16 cellular contexts compared by ENCODE assay signal in genomic region chr4:1105067-1105466, GRCh38.
"Had no signal": no experiment of that assay in that cellular context is flagged by ENCODE, and none has a peak within 500 bp of the region (broad histone marks: within the 10 kb centered on the region; RNA-seq: fewer than 3 reads in every experiment).

No MANE protein-coding gene starts in this region.

- H3K36me3 ChIP-seq: heart right ventricle, prostate gland, right lobe of liver, transverse colon had no signal

- H3K27ac ChIP-seq: heart right ventricle, parathyroid adenoma, prostate gland, right lobe of liver, transverse colon had no signal

- H3K4me3 ChIP-seq: heart right ventricle, mucosa of descending colon, prostate gland, right lobe of liver, transverse colon had no signal

- H3K9ac ChIP-seq: parathyroid adenoma had no signal

- H3K36me3 Mint-ChIP-seq: naive thymus-derived CD8-positive, alpha-beta T cell; stimulated activated effector memory CD8-positive, alpha-beta T cell treated with anti-CD3 and anti-CD28 coated beads, Interleukin-12 subunit alpha, Interleukin-12 subunit beta, amount 100 ng/mL, for 72 hours had no signal

- H3K9me3 Mint-ChIP-seq: dendritic cell treated with granulocyte-macrophage colony-stimulating factor and Interleukin-4, amounts not matched to agents 40 ng/mL and 50 ng/mL, for 4 days; naive thymus-derived CD8-positive, alpha-beta T cell; neural crest cell; stimulated activated effector memory CD8-positive, alpha-beta T cell treated with anti-CD3 and anti-CD28 coated beads, Interleukin-12 subunit alpha, Interleukin-12 subunit beta, amount 100 ng/mL, for 72 hours had no signal

- H3K27ac Mint-ChIP-seq: dendritic cell treated with granulocyte-macrophage colony-stimulating factor and Interleukin-4, amounts not matched to agents 40 ng/mL and 50 ng/mL, for 4 days; naive thymus-derived CD8-positive, alpha-beta T cell; stimulated activated effector memory CD8-positive, alpha-beta T cell treated with anti-CD3 and anti-CD28 coated beads, Interleukin-12 subunit alpha, Interleukin-12 subunit beta, amount 100 ng/mL, for 72 hours had no signal

- H3K4me1 Mint-ChIP-seq: naive thymus-derived CD8-positive, alpha-beta T cell; stimulated activated effector memory CD8-positive, alpha-beta T cell treated with anti-CD3 and anti-CD28 coated beads, Interleukin-12 subunit alpha, Interleukin-12 subunit beta, amount 100 ng/mL, for 72 hours had no signal

- H3K4me1 ChIP-seq: heart right ventricle, parathyroid adenoma, prostate gland, right lobe of liver had no signal

- DNase-seq: heart right ventricle; hypothalamus; mucosa of descending colon; naive thymus-derived CD8-positive, alpha-beta T cell; occipital lobe; stimulated activated CD4-positive, alpha-beta T cell treated with anti-CD3 and anti-CD28 coated beads, Interleukin-4, amount 100 ng/mL, for 1 hour; stimulated activated CD8-positive, alpha-beta memory T cell treated with anti-CD3 and anti-CD28 coated beads, Interleukin-4, amount 100 ng/mL, for 48 hours; stimulated activated naive CD8-positive, alpha-beta T cell treated with anti-CD3 and anti-CD28 coated beads, Interleukin-15, Interleukin-2, amounts not matched to agents 100 U/mL and 50 U/mL, for 24 hours; transverse colon had no signal

- ATAC-seq: esophagus mucosa; heart right ventricle; mucosa of descending colon; naive thymus-derived CD8-positive, alpha-beta T cell; stimulated activated effector memory CD8-positive, alpha-beta T cell treated with anti-CD3 and anti-CD28 coated beads, Interleukin-12 subunit alpha, Interleukin-12 subunit beta, amount 100 ng/mL, for 72 hours; stimulated activated naive CD8-positive, alpha-beta T cell treated with anti-CD3 and anti-CD28 coated beads, Interleukin-15, Interleukin-2, amounts not matched to agents 100 U/mL and 50 U/mL, for 24 hours had no signal

- H3K27me3 ChIP-seq: right lobe of liver, transverse colon had no signal

- H3K79me2 ChIP-seq: parathyroid adenoma had no signal

- H3K4me3 Mint-ChIP-seq: dendritic cell treated with granulocyte-macrophage colony-stimulating factor and Interleukin-4, amounts not matched to agents 40 ng/mL and 50 ng/mL, for 4 days; naive thymus-derived CD8-positive, alpha-beta T cell; neural crest cell; stimulated activated effector memory CD8-positive, alpha-beta T cell treated with anti-CD3 and anti-CD28 coated beads, Interleukin-12 subunit alpha, Interleukin-12 subunit beta, amount 100 ng/mL, for 72 hours had no signal
